ENCODE assay signal across 18 cellular contexts in genomic region chr1:99297923-99298322, GRCh38. TPM values are rescaled to one million over a fixed set of nuclear protein-coding genes. Genes with fewer than 3 reads are reported as not detected.
DNase-seq lines count a peak whose midpoint lies in the region; ATAC-seq, FAIRE-seq and TF ChIP-seq lines count a peak whose summit lies in the region.
"Had no signal": no experiment of that assay in that cellular context is flagged by ENCODE, and none has a peak within 500 bp of the region (broad histone marks: within the 10 kb centered on the region; RNA-seq: fewer than 3 reads in every experiment).

No MANE protein-coding gene starts in this region.

- no peak for FAIRE-seq in RCC 7860 (lab: Jason Lieb, UNC)
- FAIRE-seq: A204.1, GM12878, GM18507 had no signal

- no peak overlapping the region for H3K4me3 ChIP-seq in PC-3 (ENCODE audit: low read length)
- H3K4me3 ChIP-seq: GM12878 had no signal

- H3K4me1 Mint-ChIP-seq in activated T-helper 17 cell treated with anti-CD3 and anti-CD28 coated beads, Interleukin-2, amount 50 U/mL, for 72 hours, result no peaks in the 10 kb centered on the region
- H3K4me1 Mint-ChIP-seq: CD4-positive, alpha-beta memory T cell had no signal

- ATAC-seq in HG02884 (IDR thresholded peaks at IDR 0.05; ENCODE audit: unreplicated experiment), result peak; percentile 66
- peak; percentile 62 for ATAC-seq in activated T-helper 17 cell treated with anti-CD3 and anti-CD28 coated beads, Interleukin-2, amount 50 U/mL, for 72 hours (replicated peaks)
- ATAC-seq in PC-3, result no peak
- ATAC-seq: GM12878 had no signal

- CTCF ChIA-PET in PC-3 (lab: Charles Lee), result no interaction called here

- no peak overlapping the region for H3K4me3 Mint-ChIP-seq in activated T-helper 17 cell treated with anti-CD3 and anti-CD28 coated beads, Interleukin-2, amount 50 U/mL, for 72 hours
- H3K4me3 Mint-ChIP-seq: CD4-positive, alpha-beta memory T cell; H9 had no signal

- no peak overlapping the region for H3K4me2 ChIP-seq in PC-3 (ENCODE audit: low read length)

- H3K27ac ChIP-seq in PC-3 (ENCODE audit: low read length), result no peak overlapping the region
- H3K27ac ChIP-seq: C4-2B had no signal

- no TSS peak for BruUV-seq in PC-3 (replicated peaks; lab: Mats Ljungman, UMichigan)

- no peaks in the 10 kb centered on the region for H3K9me2 ChIP-seq in PC-3 (replicated peaks; ENCODE audit: low read length)

- no peaks in the 10 kb centered on the region for H3K9me3 ChIP-seq in PC-3 (ENCODE audit: low read length)
- H3K9me3 ChIP-seq: BE2C had no signal

- POLR2A ChIA-PET in PC-3 (lab: Charles Lee; ENCODE audit: unreplicated experiment), result no interaction called here

- H3F3A ChIP-seq in PC-3 (ENCODE audit: low read length, unreplicated experiment), result no peaks in the 10 kb centered on the region

- H3K27me3 ChIP-seq in PC-3 (ENCODE audit: low read length), result no peaks in the 10 kb centered on the region
- H3K27me3 ChIP-seq: BE2C had no signal

- H4K20me1 ChIP-seq in PC-3 (ENCODE audit: low read length), result no peaks in the 10 kb centered on the region

- no peak for TF ChIP-seq CTCF in PC-3 (conservative IDR thresholded peaks at IDR 0.05; ENCODE audit: low read depth, low read length)

- H3K9me3 Mint-ChIP-seq in activated T-helper 17 cell treated with anti-CD3 and anti-CD28 coated beads, Interleukin-2, amount 50 U/mL, for 72 hours, result peaks cover 2% of the 10 kb centered on the region
- H3K9me3 Mint-ChIP-seq: H9 had no signal

- H2AFZ ChIP-seq in PC-3 (ENCODE audit: low read length), result no peak overlapping the region

- no peaks in the 10 kb centered on the region for H3K36me3 ChIP-seq in PC-3 (ENCODE audit: low read depth, low read length)
- H3K36me3 ChIP-seq: BE2C had no signal

- no peaks in the 10 kb centered on the region for H3K27me3 Mint-ChIP-seq in activated T-helper 17 cell treated with anti-CD3 and anti-CD28 coated beads, Interleukin-2, amount 50 U/mL, for 72 hours
- H3K27me3 Mint-ChIP-seq: CD4-positive, alpha-beta memory T cell had no signal

- H3K36me3 Mint-ChIP-seq in activated T-helper 17 cell treated with anti-CD3 and anti-CD28 coated beads, Interleukin-2, amount 50 U/mL, for 72 hours (ENCODE audit: low read depth), result no peaks in the 10 kb centered on the region
- H3K36me3 Mint-ChIP-seq: CD4-positive, alpha-beta memory T cell had no signal

- no peak overlapping the region for H3K9ac ChIP-seq in PC-3 (ENCODE audit: low read length)

- no peaks in the 10 kb centered on the region for H3K79me2 ChIP-seq in PC-3 (ENCODE audit: low read length)

- DNase-seq in inferior parietal cortex (ENCODE audit: extremely low spot score) (peak; percentile 47), PC-3 (no peak), mesenteric fat pad (ENCODE audit: low spot score) (no peak), RCC 7860 (ENCODE audit: low spot score) (no peak)
- DNase-seq in central memory CD4-positive, alpha-beta T cell, result no peak
- DNase-seq: BE2C; CD4-positive, alpha-beta memory T cell; DMS79; GOT3; H9; IMR-90 had no signal

- no peak overlapping the region for H3K27ac Mint-ChIP-seq in activated T-helper 17 cell treated with anti-CD3 and anti-CD28 coated beads, Interleukin-2, amount 50 U/mL, for 72 hours
- H3K27ac Mint-ChIP-seq: CD4-positive, alpha-beta memory T cell; H9 had no signal

- intact Hi-C loops in PC-3 (cut with micrococcal nuclease), result no loop called here

- H3K4me1 ChIP-seq in PC-3 (ENCODE audit: insufficient read depth, low read length), result no peaks in the 10 kb centered on the region
- H3K4me1 ChIP-seq: BE2C had no signal

RNA-seq across cellular contexts. Expression of gene PLPPR4, which starts 33.6 kb away (rescaled TPM):
- total RNA-seq in activated T-helper 17 cell treated with anti-CD3 and anti-CD28 coated beads, Interleukin-2, amount 50 U/mL, for 72 hours, result not detected
- total RNA-seq in PC-3 (2014; rRNA removed) (0.17 and 0.44 TPM in 2 replicates), mesenteric fat pad (1.7 TPM)
- total RNA-seq: CD4-positive, alpha-beta memory T cell; GM12878; HT-29 had no signal
